Comparison of ENCODE assay signal across 1 cellular context in genomic region chr19:48752511-48753365, GRCh38.
TF ChIP-seq lines count a peak whose summit lies in the region.

TSS of gene FUT1 (minus strand) at chr19:48752641. CDS start at chr19:48751281, 1,360 bp downstream.

TF ChIP-seq in H1, 55 proteins besides CTCF, POLR2A, EP300 and RAD21 (continued from another document):
- peak; percentile 67 for TF ChIP-seq E2F6 (IDR thresholded peaks at IDR 0.05)
- TF ChIP-seq EZH2 (IDR thresholded peaks at IDR 0.05; ENCODE audit: low read depth, low read length, severe bottlenecking), result no peak
- peak; percentile 73 for TF ChIP-seq TBP (IDR thresholded peaks at IDR 0.05; ENCODE audit: low read depth, low read length)
- TF ChIP-seq CHD1 (IDR thresholded peaks at IDR 0.05; ENCODE audit: low read depth, low read length), result no peak
- TF ChIP-seq MAFK (IDR thresholded peaks at IDR 0.05; ENCODE audit: low read depth, low read length), result no peak
- 0 out of 2 replicates have a peak, but pooled peaks have one; percentile 3 for TF ChIP-seq CEBPB (IDR thresholded peaks at IDR 0.05; ENCODE audit: low read depth, low read length)
- TF ChIP-seq YY1 (IDR thresholded peaks at IDR 0.05; ENCODE audit: low read depth, low read length), result peak; percentile 81
- TF ChIP-seq CHD7 (IDR thresholded peaks at IDR 0.05; ENCODE audit: insufficient replicate concordance, low read length), result no peak
- peak; percentile 45; the same call in 1 of the 2 replicates for TF ChIP-seq PHF8 (conservative IDR thresholded peaks at IDR 0.05; ENCODE audit: low read depth, low read length)
- no peak for TF ChIP-seq CBX8 (IDR thresholded peaks at IDR 0.05; ENCODE audit: borderline replicate concordance, low read depth, low read length)
- TF ChIP-seq SP1 (IDR thresholded peaks at IDR 0.05; ENCODE audit: low read depth, low read length), result peak; percentile 97
- TF ChIP-seq FOSL1 (IDR thresholded peaks at IDR 0.05; ENCODE audit: insufficient read depth, low read depth, low read length), result no peak
- TF ChIP-seq EGR1 (IDR thresholded peaks at IDR 0.05; ENCODE audit: borderline replicate concordance, low read depth, low read length), result peak; percentile 81; the same call in 1 of the 2 replicates
- TF ChIP-seq ATF3 (IDR thresholded peaks at IDR 0.05; ENCODE audit: insufficient read depth, low read depth, low read length), result no peak; the same call in 1 of the 2 replicates
- no peak for TF ChIP-seq TEAD4 (IDR thresholded peaks at IDR 0.05; ENCODE audit: low read depth, low read length)
- TF ChIP-seq SUZ12 (IDR thresholded peaks at IDR 0.05; ENCODE audit: low read length), result no peak
- TF ChIP-seq NANOG (IDR thresholded peaks at IDR 0.05; ENCODE audit: insufficient read depth, low read depth, low read length, poor library complexity, severe bottlenecking), result peak; percentile 13
- TF ChIP-seq KDM4A (IDR thresholded peaks at IDR 0.05; ENCODE audit: low read depth, low read length, severe bottlenecking), result peak; percentile 77
- TF ChIP-seq GTF2F1 (IDR thresholded peaks at IDR 0.05; ENCODE audit: borderline replicate concordance, low read depth, low read length), result no peak
- no peak for TF ChIP-seq JUN (IDR thresholded peaks at IDR 0.05; ENCODE audit: low read depth, low read length)
- TF ChIP-seq RNF2 (IDR thresholded peaks at IDR 0.05; ENCODE audit: borderline replicate concordance, low read depth, low read length, missing control alignments, poor library complexity, severe bottlenecking), result no peak
- peak; percentile 79 for TF ChIP-seq ASH2L (IDR thresholded peaks at IDR 0.05; ENCODE audit: low read length)
- peak; percentile 43; the same call in 1 of the 2 replicates for TF ChIP-seq CHD2 (IDR thresholded peaks at IDR 0.05; ENCODE audit: low read length)
- TF ChIP-seq SAP30 (IDR thresholded peaks at IDR 0.05; ENCODE audit: insufficient read depth, insufficient replicate concordance, low read length), result no peak
- no peak for TF ChIP-seq SIRT6 (IDR thresholded peaks at IDR 0.05; ENCODE audit: low read length)
- no peak for TF ChIP-seq POLR2AphosphoS5 (IDR thresholded peaks at IDR 0.05; ENCODE audit: low read depth, low read length)
- TF ChIP-seq KDM5A (IDR thresholded peaks at IDR 0.05; ENCODE audit: low read length), result 0 out of 2 replicates have a peak, but pooled peaks have one; percentile 20
- no peak for TF ChIP-seq SIX5 (IDR thresholded peaks at IDR 0.05; ENCODE audit: low read depth, low read length)
- TF ChIP-seq SIN3A (conservative IDR thresholded peaks at IDR 0.05 in 1 of 2, IDR thresholded peaks at IDR 0.05 in 1 of 2; ENCODE audit: low read depth in 1 of 2, low read length in 2 of 2), result peak in 1 of 2 experiments; percentile 69; a peak in 1 of 4 replicates
- TF ChIP-seq TAF1 (IDR thresholded peaks at IDR 0.05; ENCODE audit: low read depth, low read length), result peak; percentile 55; the same call in 1 of the 2 replicates
- TF ChIP-seq HDAC2 (IDR thresholded peaks at IDR 0.05; ENCODE audit: borderline replicate concordance in 1 of 2, low read depth in 2 of 2, low read length in 2 of 2), result peak in 1 of 2 experiments; percentile 6; a peak in 1 of 4 replicates
- TF ChIP-seq RBBP5 (IDR thresholded peaks at IDR 0.05; ENCODE audit: borderline replicate concordance, low read depth, low read length), result peak; percentile 36; the same call in 1 of the 2 replicates
- peak; percentile 90 for TF ChIP-seq CTBP2 (IDR thresholded peaks at IDR 0.05; ENCODE audit: borderline replicate concordance, insufficient read depth, insufficient read length, low read length)
- no peak for TF ChIP-seq CBX5 (IDR thresholded peaks at IDR 0.05; ENCODE audit: low read depth, low read length)
- TF ChIP-seq SP2 (IDR thresholded peaks at IDR 0.05; ENCODE audit: low read length), result no peak
- TF ChIP-seq RXRA (IDR thresholded peaks at IDR 0.05; ENCODE audit: insufficient read depth, low read depth, low read length), result no peak
- no peak for TF ChIP-seq NRF1 (IDR thresholded peaks at IDR 0.05; ENCODE audit: low read depth, low read length)
- 0 out of 2 replicates have a peak, but pooled peaks have one; percentile 30 for TF ChIP-seq JUND (IDR thresholded peaks at IDR 0.05; ENCODE audit: low read length)
- TF ChIP-seq BRCA1 (IDR thresholded peaks at IDR 0.05; ENCODE audit: low read depth, low read length), result no peak
- TF ChIP-seq MAX (IDR thresholded peaks at IDR 0.05), result peak; percentile 78
- TF ChIP-seq GABPA (IDR thresholded peaks at IDR 0.05; ENCODE audit: borderline replicate concordance, insufficient read depth, low read length), result 0 out of 2 replicates have a peak, but pooled peaks have one; percentile 75
- TF ChIP-seq SP4 (IDR thresholded peaks at IDR 0.05; ENCODE audit: low read length), result peak; percentile 60; the same call in 1 of the 2 replicates
- TF ChIP-seq POU5F1 (IDR thresholded peaks at IDR 0.05; ENCODE audit: low read depth, low read length), result no peak
- peak; percentile 88 for TF ChIP-seq BACH1 (IDR thresholded peaks at IDR 0.05; ENCODE audit: low read length)
- TF ChIP-seq HDAC6 (IDR thresholded peaks at IDR 0.05; ENCODE audit: low read depth, low read length), result no peak
- TF ChIP-seq RFX5 (IDR thresholded peaks at IDR 0.05; ENCODE audit: borderline replicate concordance, low read depth, low read length), result peak; percentile 63; the same call in 1 of the 2 replicates
- no peak for TF ChIP-seq USF2 (IDR thresholded peaks at IDR 0.05; ENCODE audit: low read length)
- no peak for TF ChIP-seq BCL11A (IDR thresholded peaks at IDR 0.05; ENCODE audit: low read depth in 2 of 2, low read length in 2 of 2)
- peak; percentile 95 for TF ChIP-seq CREB1 (IDR thresholded peaks at IDR 0.05)
- no peak for TF ChIP-seq ZNF274 (IDR thresholded peaks at IDR 0.05; ENCODE audit: borderline replicate concordance, extremely low read depth, low read length)
- TF ChIP-seq ATF2 (IDR thresholded peaks at IDR 0.05; ENCODE audit: low read length), result no peak
- no peak for TF ChIP-seq KDM1A (IDR thresholded peaks at IDR 0.05; ENCODE audit: borderline replicate concordance, low read length)
- TF ChIP-seq SRF (IDR thresholded peaks at IDR 0.05; ENCODE audit: low read depth, low read length), result 0 out of 2 replicates have a peak, but pooled peaks have one; percentile 2
- TF ChIP-seq TAF7 (optimal IDR thresholded peaks at IDR 0.05; ENCODE audit: borderline replicate concordance, low read depth, low read length), result peak; percentile 35
TF ChIP-seq in H1: peak in this region for 27.
